22 cellular contexts compared by ENCODE assay signal in genomic region chr4:147599764-147600163, GRCh38. TPM values are rescaled to one million over a fixed set of nuclear protein-coding genes. Genes with fewer than 3 reads are reported as not detected.
DNase-seq lines count a peak whose midpoint lies in the region; TF ChIP-seq lines count a peak whose summit lies in the region.
"Had no signal": no experiment of that assay in that cellular context is flagged by ENCODE, and none has a peak within 500 bp of the region (broad histone marks: within the 10 kb centered on the region; RNA-seq: fewer than 3 reads in every experiment).

No MANE protein-coding gene starts in this region.

- no peak for TF ChIP-seq CTCF in chondrocyte (IDR thresholded peaks at IDR 0.05)

- DNase-seq in AG20443 (ENCODE audit: low spot score) (peak; percentile 52), LHCN-M2 (ENCODE audit: low read depth) (peak; percentile 49), chondrocyte (ENCODE audit: low spot score) (no peak), myocyte (ENCODE audit: low read depth) (peak; percentile 53), dedifferentiated amniotic fluid mesenchymal stem cell (ENCODE audit: extremely low spot score) (no peak), retina (no peak)
- no peak for DNase-seq in stimulated activated CD4-positive, alpha-beta T cell treated with anti-CD3 and anti-CD28 coated beads, Interleukin-2, amount 100 ng/mL, for 24 hours
- no peak for DNase-seq in activated CD8-positive, alpha-beta memory T cell treated with anti-CD3 and anti-CD28 coated beads, Interleukin-2, amount 50 U/mL, for 48 hours
- DNase-seq: activated CD4-positive, alpha-beta T cell treated with anti-CD3 and anti-CD28 coated beads, Interleukin-2, amount 10 ng/mL, durations not matched to agents 7 days and 5 days; activated naive CD4-positive, alpha-beta T cell treated with anti-CD3 and anti-CD28 coated beads, Interleukin-2, amount 10 ng/mL, durations not matched to agents 7 days and 5 days; BE2C; dermis blood vessel endothelial cell; erythroblast; GF-D8; GOT3; KG1; mucosa of descending colon; NCI-H1092 treated with DMSO at 0.1 percent for 48 hours; NCI-H2107; nucleus accumbens; sigmoid colon; stimulated activated CD4-positive, alpha-beta T cell treated with anti-CD3 and anti-CD28 coated beads, Interleukin-2, amount 100 ng/mL, for 48 hours had no signal

- H3K4me1 Mint-ChIP-seq in chondrocyte (ENCODE audit: low read depth) = peaks cover 26% of the 10 kb centered on the region
- H3K4me1 Mint-ChIP-seq: activated CD4-positive, alpha-beta T cell treated with anti-CD3 and anti-CD28 coated beads, Interleukin-2, amount 10 ng/mL, durations not matched to agents 7 days and 5 days; activated naive CD4-positive, alpha-beta T cell treated with anti-CD3 and anti-CD28 coated beads, Interleukin-2, amount 10 ng/mL, durations not matched to agents 7 days and 5 days had no signal

- H3K27me3 Mint-ChIP-seq in chondrocyte (ENCODE audit: low read depth) = no peaks in the 10 kb centered on the region

- peak overlapping the region; percentile 10 for H3K27ac Mint-ChIP-seq in chondrocyte (ENCODE audit: unreplicated experiment)
- H3K27ac Mint-ChIP-seq: activated CD4-positive, alpha-beta T cell treated with anti-CD3 and anti-CD28 coated beads, Interleukin-2, amount 10 ng/mL, durations not matched to agents 7 days and 5 days; activated naive CD4-positive, alpha-beta T cell treated with anti-CD3 and anti-CD28 coated beads, Interleukin-2, amount 10 ng/mL, durations not matched to agents 7 days and 5 days had no signal

- no peaks in the 10 kb centered on the region for H3K9me3 Mint-ChIP-seq in chondrocyte (ENCODE audit: low read depth)
- H3K9me3 Mint-ChIP-seq: activated CD4-positive, alpha-beta T cell treated with anti-CD3 and anti-CD28 coated beads, Interleukin-2, amount 10 ng/mL, durations not matched to agents 7 days and 5 days; activated naive CD4-positive, alpha-beta T cell treated with anti-CD3 and anti-CD28 coated beads, Interleukin-2, amount 10 ng/mL, durations not matched to agents 7 days and 5 days had no signal

- H3K36me3 Mint-ChIP-seq in chondrocyte (ENCODE audit: low read depth) = no peaks in the 10 kb centered on the region
- H3K36me3 Mint-ChIP-seq: activated naive CD4-positive, alpha-beta T cell treated with anti-CD3 and anti-CD28 coated beads, Interleukin-2, amount 10 ng/mL, durations not matched to agents 7 days and 5 days had no signal

- no peak overlapping the region for H3K4me3 Mint-ChIP-seq in chondrocyte (ENCODE audit: unreplicated experiment)
- H3K4me3 Mint-ChIP-seq: activated CD4-positive, alpha-beta T cell treated with anti-CD3 and anti-CD28 coated beads, Interleukin-2, amount 10 ng/mL, durations not matched to agents 7 days and 5 days; activated naive CD4-positive, alpha-beta T cell treated with anti-CD3 and anti-CD28 coated beads, Interleukin-2, amount 10 ng/mL, durations not matched to agents 7 days and 5 days had no signal

RNA-seq across cellular contexts. Expression of gene TMEM184C, which starts 17.4 kb away (rescaled TPM):
- total RNA-seq in LHCN-M2 (2014; rRNA removed) (32.6 and 32.9 TPM in 2 replicates), chondrocyte (35.3 to 40.8 TPM (median 39.3 TPM) in 3 replicates), myocyte (35.4 and 36.1 TPM in 2 replicates)
- 16.4 TPM for polyA plus RNA-seq in LHCN-M2 (2012)
- polyA plus RNA-seq in myocyte (2012) = 29.9 TPM

Comparison
In these comparisons a context has a peak if more than half of its experiments do, and no peak if none do; other contexts are left out.
1. DNase-seq: peak in AG20443 (single experiment), LHCN-M2 (single experiment) and myocyte (single experiment); none in chondrocyte (single experiment), dedifferentiated amniotic fluid mesenchymal stem cell (single experiment), retina (single experiment), stimulated activated CD4-positive, alpha-beta T cell treated with anti-CD3 and anti-CD28 coated beads, Interleukin-2, amount 100 ng/mL, for 24 hours (0 of 2) and activated CD8-positive, alpha-beta memory T cell treated with anti-CD3 and anti-CD28 coated beads, Interleukin-2, amount 50 U/mL, for 48 hours (single experiment).